In genomic region chr7:5231811-5232484, GRCh38 we compare ENCODE assay signal across 8 cellular contexts. TPM values are rescaled to one million over a fixed set of nuclear protein-coding genes. Genes with fewer than 3 reads are reported as not detected.
DNase-seq lines count a peak whose midpoint lies in the region; ATAC-seq and TF ChIP-seq lines count a peak whose summit lies in the region.

No MANE protein-coding gene starts in this region.

- H3K27me3 ChIP-seq in mesenchymal stem cell (ENCODE audit: control insufficient read depth in 1 of 2, insufficient read depth in 1 of 2, low read length in 2 of 2): no peaks in the 10 kb centered on the region

- H3K4me1 ChIP-seq in HEK293 (ENCODE audit: control insufficient read depth, insufficient read depth, low read length) (no peaks in the 10 kb centered on the region), mesenchymal stem cell (ENCODE audit: control insufficient read depth, insufficient read depth, low read depth, low read length) (peaks cover 5% of the 10 kb centered on the region)

- no peak overlapping the region for H3K9ac ChIP-seq in mesenchymal stem cell (ENCODE audit: low read length)

- H3K9me3 Mint-ChIP-seq in natural killer cell treated with Interleukin-12 subunit alpha and Interleukin-12 subunit beta and Interleukin-15 and Interleukin-18, amount 100 ng/mL, for 72 hours: no peaks in the 10 kb centered on the region

- H3K27ac Mint-ChIP-seq in natural killer cell treated with Interleukin-12 subunit alpha and Interleukin-12 subunit beta and Interleukin-15 and Interleukin-18, amount 100 ng/mL, for 72 hours: peak overlapping the region in 1 of 2 donors; percentile 60

- TF ChIP-seq CTCF in HEK293 (tag by site-specific recombination; IDR thresholded peaks at IDR 0.05): no peak

- H3K14ac ChIP-seq in mesenchymal stem cell (ENCODE audit: low read length in 2 of 2): no peak overlapping the region

- H3K36me3 Mint-ChIP-seq in natural killer cell treated with Interleukin-12 subunit alpha and Interleukin-12 subunit beta and Interleukin-15 and Interleukin-18, amount 100 ng/mL, for 72 hours: peaks cover 6% of the 10 kb centered on the region

- no peak overlapping the region for H2BK120ac ChIP-seq in mesenchymal stem cell (ENCODE audit: low read depth, low read length)

- no peaks in the 10 kb centered on the region for H3K27me3 Mint-ChIP-seq in natural killer cell treated with Interleukin-12 subunit alpha and Interleukin-12 subunit beta and Interleukin-15 and Interleukin-18, amount 100 ng/mL, for 72 hours

- CTCF ChIA-PET in HEK293 (lab: Yijun Ruan, JAX): interaction anchor here (1.9 kb wide), 1 partner anchor 8 kb away, joined by 9 read pairs; no protein-coding TSS in a partner anchor

- no peak overlapping the region for H2BK12ac ChIP-seq in mesenchymal stem cell (ENCODE audit: low read length in 2 of 2)

- no peak overlapping the region for H3K4me2 ChIP-seq in mesenchymal stem cell (ENCODE audit: low read length, poor library complexity, severe bottlenecking)

- 96% methylated on average over 25 of the region's 25 CpGs for WGBS in mesenchymal stem cell

- POLR2A ChIA-PET in HEK293 (lab: Yijun Ruan, JAX): interaction anchor here (0.5 kb wide), 1 partner anchor 23 kb away, joined by 3 read pairs; no protein-coding TSS in a partner anchor

- H3K9me3 ChIP-seq in HEK293 (ENCODE audit: control insufficient read depth, insufficient read depth, low read depth, low read length): no peaks in the 10 kb centered on the region
- H3K9me3 ChIP-seq in mesenchymal stem cell (ENCODE audit: control insufficient read depth, low read length): no peaks in the 10 kb centered on the region

- H3K23ac ChIP-seq in mesenchymal stem cell (ENCODE audit: low read length in 2 of 2): no peak overlapping the region

- H3K4me3 Mint-ChIP-seq in natural killer cell treated with Interleukin-12 subunit alpha and Interleukin-12 subunit beta and Interleukin-15 and Interleukin-18, amount 100 ng/mL, for 72 hours: peak overlapping the region; percentile 14

- no peak overlapping the region for H2AFZ ChIP-seq in mesenchymal stem cell (ENCODE audit: low read depth, low read length)

- H4K91ac ChIP-seq in mesenchymal stem cell (ENCODE audit: low read length): no peak overlapping the region

- H2BK15ac ChIP-seq in mesenchymal stem cell (ENCODE audit: low read depth, poor library complexity, severe bottlenecking): no peak overlapping the region

- peaks cover 8% of the 10 kb centered on the region in 2 donors for H3K4me1 Mint-ChIP-seq in natural killer cell treated with Interleukin-12 subunit alpha and Interleukin-12 subunit beta and Interleukin-15 and Interleukin-18, amount 100 ng/mL, for 72 hours (ENCODE audit: low read depth in 2 of 2)

- H3K27ac ChIP-seq in HEK293 (ENCODE audit: extremely low read depth, low read depth, low read length) (0 out of 2 replicates have a peak overlapping the region, but pooled peaks have one; percentile 9), mesenchymal stem cell (ENCODE audit: low read length, poor library complexity, severe bottlenecking) (no peak overlapping the region)

- in situ Hi-C loops in ACHN (cut with HindIII; ENCODE audit: low pct_ligation_motif_present, low pct_unique_long_range_greater_than_20kb, low sequenced_read_pairs): no loop called here

- H3K4ac ChIP-seq in mesenchymal stem cell (ENCODE audit: low read depth in 1 of 2, low read length in 2 of 2): no peak overlapping the region

- H4K8ac ChIP-seq in mesenchymal stem cell (ENCODE audit: low read length): no peak overlapping the region

- no peak overlapping the region for H3K4me3 ChIP-seq in HEK293 (ENCODE audit: low read depth, low read length)
- no peak overlapping the region for H3K4me3 ChIP-seq in mesenchymal stem cell (ENCODE audit: insufficient read depth in 1 of 2, low read depth in 1 of 2, low read length in 2 of 2)

- peaks cover 7% of the 10 kb centered on the region for H3K79me1 ChIP-seq in mesenchymal stem cell (replicated peaks; ENCODE audit: low read length, poor library complexity, severe bottlenecking)

- DNase-seq in NOMO-1 treated with DMSO at 0.1 percent for 48 hours (lab: John Stamatoyannopoulos, UW; ENCODE audit: unreplicated experiment) (peak; percentile 82), ACHN (no peak), NCI-H2196 (lab: John Stamatoyannopoulos, UW; ENCODE audit: unreplicated experiment) (no peak), T1000 (lab: John Stamatoyannopoulos, UW) (no peak), mesenchymal stem cell (no peak)
- DNase-seq in natural killer cell treated with Interleukin-12 subunit alpha and Interleukin-12 subunit beta and Interleukin-15 and Interleukin-18, amount 100 ng/mL, for 72 hours (ENCODE audit: low spot score): no peak

- ATAC-seq in GM18519 (IDR thresholded peaks at IDR 0.05; ENCODE audit: low FRiP score, unreplicated experiment): peak; percentile 44
- no peak for ATAC-seq in natural killer cell treated with Interleukin-12 subunit alpha and Interleukin-12 subunit beta and Interleukin-15 and Interleukin-18, amount 100 ng/mL, for 72 hours

- H2BK5ac ChIP-seq in mesenchymal stem cell (ENCODE audit: low read depth, low read length, poor library complexity, severe bottlenecking): no peak overlapping the region

- H3K36me3 ChIP-seq in HEK293 (ENCODE audit: control insufficient read depth in 2 of 2, insufficient read depth in 1 of 2, low read length in 2 of 2): peaks cover 0 to 59% of the 10 kb centered on the region in 2 experiments; a peak in 2 of 3 replicates
- H3K36me3 ChIP-seq in mesenchymal stem cell (ENCODE audit: control insufficient read depth in 1 of 2, insufficient read depth in 2 of 2, low read depth in 1 of 2, low read length in 2 of 2): peaks cover 62 to 66% of the 10 kb centered on the region in 2 experiments

- no peak overlapping the region for H3K18ac ChIP-seq in mesenchymal stem cell (ENCODE audit: low read depth in 1 of 2, low read length in 2 of 2)

- no peak overlapping the region for H2AK5ac ChIP-seq in mesenchymal stem cell (ENCODE audit: low read length, severe bottlenecking)

TF ChIP-seq in HEK293, 187 proteins besides CTCF, POLR2A, EP300 and RAD21:
- TF ChIP-seq ZNF571 (tag by site-specific recombination; IDR thresholded peaks at IDR 0.05) (no peak), BCL11A (tag by site-specific recombination; IDR thresholded peaks at IDR 0.05; ENCODE audit: low read depth) (no peak), ZNF621 (tag by site-specific recombination; IDR thresholded peaks at IDR 0.05) (no peak), ZNF518A (tag by site-specific recombination; conservative IDR thresholded peaks at IDR 0.05; ENCODE audit: low read depth) (no peak), ZNF670 (tag by site-specific recombination; IDR thresholded peaks at IDR 0.05; ENCODE audit: low read depth) (no peak), ZNF449 (tag by site-specific recombination; IDR thresholded peaks at IDR 0.05) (no peak), ZNF548 (tag by site-specific recombination; IDR thresholded peaks at IDR 0.05) (no peak)
TF ChIP-seq in HEK293: peak in this region for 0.

RNA-seq across cellular contexts. Expression of gene WIPI2, which starts 41.9 kb away (rescaled TPM):
- total RNA-seq in natural killer cell treated with Interleukin-12 subunit alpha and Interleukin-12 subunit beta and Interleukin-15 and Interleukin-18, amount 100 ng/mL, for 72 hours: 10 to 100 TPM; 41.9 to 45.1 TPM
- 70.7 TPM for polyA plus RNA-seq in mesenchymal stem cell (2013, experiment 1 of 2)
- polyA plus RNA-seq in mesenchymal stem cell (2013, experiment 2 of 2): 69.6 TPM

RNA-seq across cellular contexts. Expression of gene SLC29A4, which starts 50.8 kb away (rescaled TPM):
- under 1 TPM; 0.11 to 0.52 TPM for total RNA-seq in natural killer cell treated with Interleukin-12 subunit alpha and Interleukin-12 subunit beta and Interleukin-15 and Interleukin-18, amount 100 ng/mL, for 72 hours
- polyA plus RNA-seq in mesenchymal stem cell (2013, experiment 1 of 2): 10.2 TPM
- polyA plus RNA-seq in mesenchymal stem cell (2013, experiment 2 of 2): 9.8 TPM
